In the genomic region with DNA sequence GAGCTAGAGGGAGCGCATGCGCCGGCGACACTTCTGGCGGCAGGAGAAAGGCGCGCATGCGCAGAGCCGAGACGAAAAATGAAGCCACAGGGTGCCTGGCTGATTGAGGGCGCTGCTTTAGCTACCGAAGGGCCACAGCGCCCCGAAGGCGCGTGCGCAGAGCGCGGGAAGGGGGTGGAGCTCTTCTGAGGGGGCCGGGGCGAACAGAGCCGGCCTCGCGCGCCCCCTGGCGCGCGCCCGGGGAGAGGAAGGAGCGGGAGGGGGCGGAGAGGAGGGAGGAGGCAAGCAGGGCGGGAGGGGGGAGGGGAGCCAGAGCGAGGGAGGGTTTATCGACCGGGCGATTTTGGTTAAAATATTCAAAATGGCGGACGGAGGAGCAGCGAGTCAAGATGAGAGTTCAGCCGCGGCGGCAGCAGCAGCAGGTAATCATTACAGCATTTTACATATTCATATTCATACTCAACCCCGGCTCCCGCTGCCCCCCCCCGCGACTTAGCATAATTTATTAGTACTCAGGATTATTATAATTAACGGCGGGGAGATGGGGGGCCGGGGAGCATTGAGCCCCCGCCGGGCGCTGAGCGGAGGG, we compare ENCODE assay signal across 8 cellular contexts. TPM values are rescaled to one million over a fixed set of nuclear protein-coding genes. Genes with fewer than 3 reads are reported as not detected.
A peak's percentile ranks its signal among the peaks of the same experiment; 100 is the strongest.
DNase-seq lines count a peak whose midpoint lies in the region; ATAC-seq and TF ChIP-seq lines count a peak whose summit lies in the region.

Gene POU2F1, plus strand, starts transcription at position 350 of the 589 bp plus-strand sequence. Its CDS starts 12 bp downstream, at position 362.

- H3K36me3 ChIP-seq in adipocyte (ENCODE audit: control insufficient read depth, insufficient read depth, low read length, severe bottlenecking) (no peaks in the 10 kb centered on the region), trophoblast cell (ENCODE audit: control insufficient read depth in 1 of 2, insufficient read depth in 2 of 2, low read length in 2 of 2) (no peaks in the 10 kb centered on the region), transverse colon (no peaks in the 10 kb centered on the region)

- DNase-seq in NCI-H1417 treated with DMSO at 0.1 percent for 48 hours (lab: John Stamatoyannopoulos, UW) (peak; percentile 97), T follicular helper cell (ENCODE audit: low read depth) (peak; percentile 99), adipocyte (ENCODE audit: low read depth) (peak; percentile 99), cardiac septum (ENCODE audit: low spot score) (peak; percentile 100), trophoblast cell (peak; percentile 99 to 100), transverse colon (peak; percentile 99)

- peak within 1 kb of the TSS; percentile 99 for H2BK120ac ChIP-seq in trophoblast cell (ENCODE audit: insufficient read depth, low read length, poor library complexity)

- H3K27me3 ChIP-seq in adipocyte (replicated peaks; ENCODE audit: control insufficient read depth, insufficient read depth, low read length) (no peaks in the 10 kb centered on the region), trophoblast cell (ENCODE audit: insufficient read depth, low read length) (no peaks in the 10 kb centered on the region), transverse colon (no peaks in the 10 kb centered on the region)

- H2AK5ac ChIP-seq in trophoblast cell (ENCODE audit: low read length), result peak within 1 kb of the TSS; percentile 27

- H2AFZ ChIP-seq in trophoblast cell (ENCODE audit: insufficient read depth, low read length, poor library complexity), result peak within 1 kb of the TSS; percentile 99

- WGBS in trophoblast cell (ENCODE audit: extremely low coverage, insufficient coverage, insufficient read length), result no CpG with 5 or more reads among the region's 53 CpGs
- 1% methylated on average over 53 of the region's 53 CpGs; no CpG with 5 or more reads in 1 of the 2 donors for WGBS in transverse colon (ENCODE audit: low coverage in 1 of 2), 2 donors

- H4K12ac ChIP-seq in trophoblast cell (ENCODE audit: low read depth, low read length), result peak within 1 kb of the TSS; percentile 96

- in situ Hi-C loops in transverse colon (cut with MboI; ENCODE audit: low pct_ligation_motif_present in 1 of 4, low pct_unique_long_range_greater_than_20kb in 1 of 4, low sequenced_read_pairs in 3 of 4), result no loop called here

- H3K9ac ChIP-seq in adipocyte (ENCODE audit: low read length), result peak within 1 kb of the TSS; percentile 91
- peak within 1 kb of the TSS; percentile 96 for H3K9ac ChIP-seq in trophoblast cell (ENCODE audit: low read length)

- peak within 1 kb of the TSS; percentile 96 for H3K4ac ChIP-seq in trophoblast cell (ENCODE audit: low read depth, low read length)

- H4K8ac ChIP-seq in trophoblast cell (ENCODE audit: low read depth, low read length), result peak within 1 kb of the TSS; percentile 98

- H3K79me1 ChIP-seq in trophoblast cell (ENCODE audit: low read length), result peaks cover 17% of the 10 kb centered on the region

- H3K4me3 ChIP-seq in GM12875 (ENCODE audit: low read depth, low read length) (peak within 1 kb of the TSS; percentile 90), adipocyte (ENCODE audit: low read length) (peak within 1 kb of the TSS; percentile 100), trophoblast cell (ENCODE audit: low read depth, low read length) (peak within 1 kb of the TSS; percentile 86), transverse colon (peak within 1 kb of the TSS; percentile 79 to 97 (median 90))

- H3K9me3 ChIP-seq in adipocyte (ENCODE audit: control insufficient read depth, low read length), result no peaks in the 10 kb centered on the region
- H3K9me3 ChIP-seq in trophoblast cell (ENCODE audit: insufficient read depth, low read depth, low read length), result no peaks in the 10 kb centered on the region
- no peaks in the 10 kb centered on the region for H3K9me3 ChIP-seq in transverse colon

- peak; percentile 80 for TF ChIP-seq CTCF in GM12875 (IDR thresholded peaks at IDR 0.05; ENCODE audit: borderline replicate concordance, insufficient read depth, low read depth, low read length)
- TF ChIP-seq CTCF in transverse colon (IDR thresholded peaks at IDR 0.05), result peak in 4 of 5 experiments; percentile 52 to 75 (median 72)

- H3K4me1 ChIP-seq in adipocyte (ENCODE audit: control insufficient read depth, insufficient read depth, low read length) (peaks cover 20% of the 10 kb centered on the region), trophoblast cell (ENCODE audit: control insufficient read depth in 1 of 2, insufficient read depth in 2 of 2, low read length in 2 of 2) (peaks cover 0 to 2% of the 10 kb centered on the region in 2 experiments), transverse colon (peaks cover 10 to 38% (median 23%) of the 10 kb centered on the region in 4 donors)

- peak within 1 kb of the TSS; percentile 98 for H3K27ac ChIP-seq in trophoblast cell (ENCODE audit: low read depth, low read length)
- peak within 1 kb of the TSS; percentile 95 to 100 (median 100) for H3K27ac ChIP-seq in transverse colon

- H2BK12ac ChIP-seq in trophoblast cell (ENCODE audit: low read length), result peak within 1 kb of the TSS; percentile 60

- peak within 1 kb of the TSS; percentile 93 for H4K91ac ChIP-seq in trophoblast cell (ENCODE audit: low read depth, low read length)

- no peak for TF ChIP-seq EP300 in transverse colon (IDR thresholded peaks at IDR 0.05; ENCODE audit: low read depth)

- peak within 1 kb of the TSS; percentile 100 for H3K14ac ChIP-seq in trophoblast cell (ENCODE audit: low read length)

- peaks cover 16% of the 10 kb centered on the region for H3K79me2 ChIP-seq in trophoblast cell (ENCODE audit: control insufficient read depth, insufficient read depth, low read length, poor library complexity)

- peak within 1 kb of the TSS; percentile 98 for H3K18ac ChIP-seq in trophoblast cell (ENCODE audit: low read length)

- peak within 1 kb of the TSS; percentile 98 for H2BK5ac ChIP-seq in trophoblast cell (ENCODE audit: low read depth, low read length, poor library complexity)

- intact Hi-C loops in cardiac septum (cut with DNase I), result loop anchor here (2.0 to 5.0 kb wide), 3 partner anchors 154 to 717 kb away; partner anchors contain the start of genes DCAF6 and MPC2
- intact Hi-C loops in transverse colon (cut with DNase I; ENCODE audit: low total_unique reads), result no loop called here

- H3K23ac ChIP-seq in trophoblast cell (ENCODE audit: low read length), result no peak within 1 kb of the TSS

- peak; percentile 73 for ATAC-seq in HG02798 (IDR thresholded peaks at IDR 0.05; ENCODE audit: poor library complexity, unreplicated experiment)

- TF ChIP-seq POLR2A in transverse colon (IDR thresholded peaks at IDR 0.05), result peak; percentile 75

- peak within 1 kb of the TSS; percentile 92 for H3K4me2 ChIP-seq in trophoblast cell (ENCODE audit: low read length)

RNA-seq across cellular contexts. Expression of gene POU2F1, which starts in this region (rescaled TPM):
- 9.9 TPM for total RNA-seq in cardiac septum
- polyA plus RNA-seq in trophoblast cell (2013), result 28.6 and 29.4 TPM in 2 replicates
- 10 to 100 TPM in 3 of 4 donors, 1 to 10 TPM in 1; 6.6 to 31.8 (median 19.0) TPM for total RNA-seq in transverse colon

Comparison
In these comparisons a context has a peak if more than half of its experiments do, and no peak if none do; other contexts are left out.
1. Peak in every context shown above with its lines: DNase-seq, ATAC-seq, H3K4me3 ChIP-seq and H3K27ac ChIP-seq.